1 cellular context compared by ENCODE assay signal in genomic region chr17:48614904-48615211, GRCh38.
TF ChIP-seq lines count a peak whose summit lies in the region.

No MANE protein-coding gene starts in this region.

TF ChIP-seq in HCT116, 20 proteins besides CTCF, POLR2A, EP300 and RAD21 (continued from another document):
- TF ChIP-seq POLR2AphosphoS5 (IDR thresholded peaks at IDR 0.05; ENCODE audit: low read depth, low read length), result no peak
- no peak for TF ChIP-seq ZFX (IDR thresholded peaks at IDR 0.05)
- TF ChIP-seq, protein P1, sequence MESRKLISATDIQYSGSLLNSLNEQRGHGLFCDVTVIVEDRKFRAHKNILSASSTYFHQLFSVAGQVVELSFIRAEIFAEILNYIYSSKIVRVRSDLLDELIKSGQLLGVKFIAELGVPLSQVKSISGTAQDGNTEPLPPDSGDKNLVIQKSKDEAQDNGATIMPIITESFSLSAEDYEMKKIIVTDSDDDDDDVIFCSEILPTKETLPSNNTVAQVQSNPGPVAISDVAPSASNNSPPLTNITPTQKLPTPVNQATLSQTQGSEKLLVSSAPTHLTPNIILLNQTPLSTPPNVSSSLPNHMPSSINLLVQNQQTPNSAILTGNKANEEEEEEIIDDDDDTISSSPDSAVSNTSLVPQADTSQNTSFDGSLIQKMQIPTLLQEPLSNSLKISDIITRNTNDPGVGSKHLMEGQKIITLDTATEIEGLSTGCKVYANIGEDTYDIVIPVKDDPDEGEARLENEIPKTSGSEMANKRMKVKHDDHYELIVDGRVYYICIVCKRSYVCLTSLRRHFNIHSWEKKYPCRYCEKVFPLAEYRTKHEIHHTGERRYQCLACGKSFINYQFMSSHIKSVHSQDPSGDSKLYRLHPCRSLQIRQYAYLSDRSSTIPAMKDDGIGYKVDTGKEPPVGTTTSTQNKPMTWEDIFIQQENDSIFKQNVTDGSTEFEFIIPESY (IDR thresholded peaks at IDR 0.05; ENCODE audit: extremely low read depth, insufficient replicate concordance, low read length), result no peak
- TF ChIP-seq YY1 (IDR thresholded peaks at IDR 0.05; ENCODE audit: extremely low read depth, insufficient replicate concordance, low read depth, low read length), result no peak
- no peak for TF ChIP-seq CBX3 (IDR thresholded peaks at IDR 0.05; ENCODE audit: low read depth)
- TF ChIP-seq, protein P2, sequence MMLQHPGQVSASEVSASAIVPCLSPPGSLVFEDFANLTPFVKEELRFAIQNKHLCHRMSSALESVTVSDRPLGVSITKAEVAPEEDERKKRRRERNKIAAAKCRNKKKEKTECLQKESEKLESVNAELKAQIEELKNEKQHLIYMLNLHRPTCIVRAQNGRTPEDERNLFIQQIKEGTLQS (IDR thresholded peaks at IDR 0.05), result no peak
